18 cellular contexts compared by ENCODE assay signal in the genomic region with DNA sequence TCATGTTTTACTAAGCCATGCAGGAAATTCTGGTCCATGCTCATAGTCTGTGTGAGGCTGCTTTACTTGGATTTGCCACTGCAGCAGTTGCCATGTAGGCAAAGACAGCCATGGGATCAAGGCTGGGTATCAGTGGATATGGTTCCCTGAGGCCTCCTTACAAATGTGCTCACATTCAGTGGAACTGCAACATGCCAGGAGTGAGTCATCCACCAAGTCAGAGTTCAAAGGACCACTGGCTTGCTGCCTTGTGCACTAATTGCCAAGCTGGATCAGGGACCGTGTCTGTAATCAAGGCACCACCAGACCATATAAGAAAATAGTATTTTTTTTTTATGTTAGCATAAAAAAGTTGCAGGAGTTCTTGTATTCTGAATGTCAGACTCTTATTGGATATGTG.
DNase-seq lines count a peak whose midpoint lies in the region; ATAC-seq and TF ChIP-seq lines count a peak whose summit lies in the region.
"Had no signal": no experiment of that assay in that cellular context is flagged by ENCODE, and none has a peak within 500 bp of the region (broad histone marks: within the 10 kb centered on the region; RNA-seq: fewer than 3 reads in every experiment).

No MANE protein-coding gene starts in this region.

- H3K4me2 ChIP-seq in hepatocyte, result no peak overlapping the region
- H3K4me2 ChIP-seq: BLaER1 treated with 17β-estradiol and CSF1 and Interleukin-3, amounts not matched to agents 10 nM and 100 nM had no signal

- no peaks in the 10 kb centered on the region for H3K36me3 ChIP-seq in hepatocyte (replicated peaks; ENCODE audit: insufficient read depth, low read depth)
- no peaks in the 10 kb centered on the region for H3K36me3 ChIP-seq in thyroid gland
- H3K36me3 ChIP-seq: BLaER1 treated with 17β-estradiol and CSF1 and Interleukin-3, amounts not matched to agents 10 nM and 100 nM had no signal

- ATAC-seq in GM18511 (IDR thresholded peaks at IDR 0.05; ENCODE audit: unreplicated experiment), result no peak

- no peaks in the 10 kb centered on the region for H3K79me2 ChIP-seq in hepatocyte

- no peaks in the 10 kb centered on the region for H3K9me2 ChIP-seq in hepatocyte (replicated peaks; ENCODE audit: insufficient read depth)

- TF ChIP-seq CTCF in hepatocyte (IDR thresholded peaks at IDR 0.05; ENCODE audit: poor library complexity) (no peak), thyroid gland (IDR thresholded peaks at IDR 0.05) (no peak)

- H3K4me3 ChIP-seq in hepatocyte (no peak overlapping the region), thyroid gland (replicated peaks in 1 of 3) (no peak overlapping the region)
- H3K4me3 ChIP-seq: BLaER1 treated with 17β-estradiol and CSF1 and Interleukin-3, amounts not matched to agents 10 nM and 100 nM; GM23248 had no signal

- intact Hi-C loops in thyroid gland (cut with DNase I), result no loop called here

- WGBS in hepatocyte (ENCODE audit: low lambda C conversion rate, missing lambda C conversion rate), result 53% methylated on average over 1 of the region's 1 CpG
- WGBS in thyroid gland, 2 donors, result 47 to 63% methylated on average over 1 of the region's 1 CpG

- H3K9me3 ChIP-seq in hepatocyte (ENCODE audit: low read depth), result no peaks in the 10 kb centered on the region
- H3K9me3 ChIP-seq in thyroid gland, result no peaks in the 10 kb centered on the region
- H3K9me3 ChIP-seq: BLaER1 treated with 17β-estradiol and CSF1 and Interleukin-3, amounts not matched to agents 10 nM and 100 nM had no signal

- H3K4me1 ChIP-seq in hepatocyte (ENCODE audit: insufficient read depth) (no peaks in the 10 kb centered on the region), thyroid gland (no peaks in the 10 kb centered on the region)
- H3K4me1 ChIP-seq: BLaER1 treated with 17β-estradiol and CSF1 and Interleukin-3, amounts not matched to agents 10 nM and 100 nM had no signal

- H3K27ac ChIP-seq in hepatocyte (no peak overlapping the region), thyroid gland (no peak overlapping the region)
- H3K27ac ChIP-seq: BLaER1 treated with 17β-estradiol and CSF1 and Interleukin-3, amounts not matched to agents 10 nM and 100 nM; GM23248 had no signal

- no peak overlapping the region for H2AFZ ChIP-seq in hepatocyte
- H2AFZ ChIP-seq: GM23248 had no signal

- DNase-seq in DMS53 (lab: John Stamatoyannopoulos, UW), result peak; percentile 49
- DNase-seq in DMS53 treated with DMSO at 0.1 percent for 48 hours (lab: John Stamatoyannopoulos, UW; ENCODE audit: unreplicated experiment), result no peak
- DNase-seq in SW480 (ENCODE audit: low spot score), result peak; percentile 18
- peak; percentile 12 for DNase-seq in hepatocyte (ENCODE audit: low spot score)
- peak; percentile 10 to 32 for DNase-seq in thyroid gland
- DNase-seq in kidney glomerular epithelial cell (lab: John Stamatoyannopoulos, UW), result no peak
- no peak for DNase-seq in mucosa of gallbladder (ENCODE audit: low spot score)
- DNase-seq: 8988T; DMS153; GDM1; GM23248; HFFc6; NCI-H2107; NCI-H345; NCI-H526 treated with DMSO at 0.1 percent for 48 hours; NK-92 treated with Interleukin-12 subunit alpha and Interleukin-12 subunit beta, amount 100 ng/mL, for 24 hours had no signal

- H3K27me3 ChIP-seq in hepatocyte (no peaks in the 10 kb centered on the region), thyroid gland (no peaks in the 10 kb centered on the region)
- H3K27me3 ChIP-seq: BLaER1 treated with 17β-estradiol and CSF1 and Interleukin-3, amounts not matched to agents 10 nM and 100 nM had no signal

- no peak for TF ChIP-seq POLR2A in thyroid gland (IDR thresholded peaks at IDR 0.05)

- no peaks in the 10 kb centered on the region for H4K20me1 ChIP-seq in hepatocyte (ENCODE audit: insufficient read depth, poor library complexity, severe bottlenecking)
- H4K20me1 ChIP-seq: BLaER1 treated with 17β-estradiol and CSF1 and Interleukin-3, amounts not matched to agents 10 nM and 100 nM had no signal

Comparison
In these comparisons a context has a peak if more than half of its experiments do, and no peak if none do; other contexts are left out.
1. DNase-seq: peak in DMS53 (single experiment), SW480 (single experiment), hepatocyte (single experiment) and thyroid gland (2 of 2); none in DMS53 treated with DMSO at 0.1 percent for 48 hours (single experiment), kidney glomerular epithelial cell (single experiment) and mucosa of gallbladder (single experiment).